8 cellular contexts compared by ENCODE assay signal in genomic region chr17:29111816-29112499, GRCh38.
DNase-seq lines count a peak whose midpoint lies in the region; ATAC-seq, FAIRE-seq and TF ChIP-seq lines count a peak whose summit lies in the region.

No MANE protein-coding gene starts in this region.

- no CpG with 5 or more reads among the region's 20 CpGs for WGBS in H9 (ENCODE audit: extremely low coverage, insufficient read length, low lambda C conversion rate)

- no peak overlapping the region for H3T11ph ChIP-seq in H9 (ENCODE audit: low read length)

- CTCF ChIA-PET in endothelial cell of umbilical vein (lab: Charles Lee), result interaction anchor here (0.5 to 15.8 kb wide), 40 partner anchors 9 to 401 kb away, joined by 3 to 1079 read pairs (median 4); partner anchors contain the start of genes PHF12, PROCA1 and TLCD1

- DNase-seq in AG20443 (ENCODE audit: low spot score) (peak; percentile 87), H9 (peak; percentile 83), NCI-H774 (lab: John Stamatoyannopoulos, UW) (peak; percentile 43), endothelial cell of umbilical vein (ENCODE audit: low read depth, low spot score) (peak; percentile 62), naive B cell (peak; percentile 37)
- peak; percentile 74 for DNase-seq in activated CD8-positive, alpha-beta memory T cell treated with anti-CD3 and anti-CD28 coated beads, Interleukin-2, amount 50 U/mL, for 4 hours
- DNase-seq in stimulated activated naive B cell treated with anti-CD40 and anti-IgM and Interleukin-4, amounts not matched to agents 10 μg/mL and 1 μg/mL and 100 μg/mL, for 72 hours, result peak; percentile 48

- H3K27ac Mint-ChIP-seq in H9, result no peak overlapping the region
- H3K27ac Mint-ChIP-seq in naive B cell, result peak overlapping the region in 1 of 6 donors; percentile 57
- no peak overlapping the region for H3K27ac Mint-ChIP-seq in stimulated activated naive B cell treated with anti-CD40 and anti-IgM and Interleukin-4, amounts not matched to agents 10 μg/mL and 1 μg/mL and 100 μg/mL, for 72 hours

- H3K9me3 ChIP-seq in H9 (ENCODE audit: control insufficient read depth, low read depth, low read length) (no peaks in the 10 kb centered on the region), endothelial cell of umbilical vein (replicated peaks; ENCODE audit: control insufficient read depth, insufficient read depth, low read length) (no peaks in the 10 kb centered on the region)

- FAIRE-seq in endothelial cell of umbilical vein (lab: Jason Lieb, UNC), result peak; percentile 90

- H3K27me3 ChIP-seq in H9 (ENCODE audit: insufficient read depth, low read length) (no peaks in the 10 kb centered on the region), endothelial cell of umbilical vein (ENCODE audit: control insufficient read depth in 2 of 2, insufficient read depth in 2 of 2, low read length in 2 of 2) (no peaks in the 10 kb centered on the region)

- no peaks in the 10 kb centered on the region for H3K9me1 ChIP-seq in endothelial cell of umbilical vein (replicated peaks; ENCODE audit: control insufficient read depth, extremely low read depth, insufficient read depth, low read length)

- peaks cover 0 to 6% of the 10 kb centered on the region in 2 experiments for H3K36me3 ChIP-seq in endothelial cell of umbilical vein (ENCODE audit: control insufficient read depth in 2 of 2, extremely low read depth in 1 of 2, insufficient read depth in 2 of 2, low read length in 2 of 2)

- H3K9ac ChIP-seq in H9 (ENCODE audit: extremely low read depth, insufficient read length, low read length), result no peak overlapping the region
- H3K9ac ChIP-seq in endothelial cell of umbilical vein (replicated peaks; ENCODE audit: extremely low read depth, insufficient read depth, low read length), result no peak overlapping the region

- no peak overlapping the region for H2BK120ac ChIP-seq in H9 (ENCODE audit: low read depth, low read length, poor library complexity, severe bottlenecking)

- H3K27ac ChIP-seq in H9 (ENCODE audit: insufficient read length, low read depth, low read length) (no peak overlapping the region), endothelial cell of umbilical vein (ENCODE audit: insufficient read depth, low read depth, low read length) (no peak overlapping the region)

- H2BK20ac ChIP-seq in H9 (ENCODE audit: low read depth, low read length, poor library complexity, severe bottlenecking), result no peak overlapping the region

- H3K79me1 ChIP-seq in H9 (ENCODE audit: insufficient read depth, low read depth, low read length, poor library complexity, severe bottlenecking), result no peaks in the 10 kb centered on the region

- no peak overlapping the region for H3K4me3 ChIP-seq in endothelial cell of umbilical vein (replicated peaks in 1 of 3; ENCODE audit: insufficient read depth in 1 of 3, low read depth in 1 of 3, low read length in 3 of 3)

- H3K4me1 ChIP-seq in H9 (ENCODE audit: insufficient read depth, low read length) (no peaks in the 10 kb centered on the region; the same call in 1 of the 2 replicates), endothelial cell of umbilical vein (ENCODE audit: control insufficient read depth, extremely low read depth, insufficient read depth, low read length) (peaks cover 3% of the 10 kb centered on the region)

- H3K27me3 Mint-ChIP-seq in H9 (ENCODE audit: low read depth) (no peaks in the 10 kb centered on the region; the same call in 1 of the 2 replicates), naive B cell (no peaks in the 10 kb centered on the region)
- H3K27me3 Mint-ChIP-seq in stimulated activated naive B cell treated with anti-CD40 and anti-IgM and Interleukin-4, amounts not matched to agents 10 μg/mL and 1 μg/mL and 100 μg/mL, for 72 hours, result no peaks in the 10 kb centered on the region

- no peak overlapping the region for H2AK5ac ChIP-seq in H9 (ENCODE audit: insufficient read length, low read length)

- H3K4ac ChIP-seq in H9 (ENCODE audit: low read depth, low read length), result no peak overlapping the region

- no peak for TF ChIP-seq POLR2A in endothelial cell of umbilical vein (IDR thresholded peaks at IDR 0.05; ENCODE audit: low read depth, low read length)

- H3K4me3 Mint-ChIP-seq in H9 (no peak overlapping the region), naive B cell (no peak overlapping the region)
- no peak overlapping the region for H3K4me3 Mint-ChIP-seq in stimulated activated naive B cell treated with anti-CD40 and anti-IgM and Interleukin-4, amounts not matched to agents 10 μg/mL and 1 μg/mL and 100 μg/mL, for 72 hours

- no peak overlapping the region for H2BK12ac ChIP-seq in H9 (ENCODE audit: insufficient read length, low read depth, low read length)

- no peak overlapping the region for H4K5ac ChIP-seq in H9 (ENCODE audit: insufficient read length, low read depth, low read length)

- POLR2A ChIA-PET in endothelial cell of umbilical vein (lab: Charles Lee), result interaction anchor here (0.6 to 1.7 kb wide), 2 partner anchors 146 to 380 kb away, joined by 3 to 7 read pairs; no protein-coding TSS in a partner anchor

- H2BK5ac ChIP-seq in H9 (ENCODE audit: insufficient read length, low read length), result no peak overlapping the region

- no peak overlapping the region for H3K56ac ChIP-seq in H9 (ENCODE audit: insufficient read length, low read depth, low read length)

- peak; percentile 63 to 71 for ATAC-seq in naive B cell (ENCODE audit: low read depth in 2 of 2)
- ATAC-seq in stimulated activated naive B cell treated with anti-CD40 and anti-IgM and Interleukin-4, amounts not matched to agents 10 μg/mL and 1 μg/mL and 100 μg/mL, for 72 hours (replicated peaks), result peak; percentile 81
- no peak for ATAC-seq in GM19467 (IDR thresholded peaks at IDR 0.05; ENCODE audit: unreplicated experiment)

- TF ChIP-seq CTCF in H9 (conservative IDR thresholded peaks at IDR 0.05) (peak; percentile 97), endothelial cell of umbilical vein (IDR thresholded peaks at IDR 0.05; ENCODE audit: extremely low read depth in 1 of 2, insufficient read depth in 1 of 2, low read depth in 1 of 2, low read length in 2 of 2) (peak; percentile 85 to 98)

- H2AFZ ChIP-seq in H9 (ENCODE audit: low read length) (no peak overlapping the region), endothelial cell of umbilical vein (ENCODE audit: low read depth, low read length) (no peak overlapping the region)

- intact Hi-C loops in endothelial cell of umbilical vein (cut with micrococcal nuclease), result loop anchor here (1.0 to 2.0 kb wide), 2 partner anchors 69 to 147 kb away; partner anchors contain the start of gene PIPOX

- no peaks in the 10 kb centered on the region for H4K20me1 ChIP-seq in H9 (ENCODE audit: control insufficient read depth, insufficient read depth, insufficient read length)
- H4K20me1 ChIP-seq in endothelial cell of umbilical vein (replicated peaks; ENCODE audit: control insufficient read depth, extremely low read depth, insufficient read depth, low read length), result no peaks in the 10 kb centered on the region

- H3K4me2 ChIP-seq in H9 (ENCODE audit: insufficient read depth, insufficient read length, low read length) (no peak overlapping the region), endothelial cell of umbilical vein (ENCODE audit: insufficient read depth, low read length) (no peak overlapping the region)

- H4K91ac ChIP-seq in H9 (ENCODE audit: insufficient read length, low read depth, low read length), result no peak overlapping the region

- H3K23ac ChIP-seq in H9 (ENCODE audit: insufficient read length, low read depth, low read length), result no peak overlapping the region

- H3K79me2 ChIP-seq in H9 (ENCODE audit: insufficient read depth, low read length) (no peaks in the 10 kb centered on the region), endothelial cell of umbilical vein (ENCODE audit: control insufficient read depth, insufficient read depth, low read length) (no peaks in the 10 kb centered on the region)

- no TSS peak for BruUV-seq in endothelial cell of umbilical vein (replicated peaks; lab: Mats Ljungman, UMichigan)

- H3K4me1 Mint-ChIP-seq in H9 (peaks cover 19 to 32% of the 10 kb centered on the region in 2 experiments), naive B cell (peaks cover 2 to 12% (median 10%) of the 10 kb centered on the region in 3 donors)
- H3K4me1 Mint-ChIP-seq in stimulated activated naive B cell treated with anti-CD40 and anti-IgM and Interleukin-4, amounts not matched to agents 10 μg/mL and 1 μg/mL and 100 μg/mL, for 72 hours, result peaks cover 13 to 23% of the 10 kb centered on the region in 2 donors

- H3K36me3 Mint-ChIP-seq in H9 (ENCODE audit: insufficient read depth in 1 of 3, low read depth in 3 of 3), result peaks cover 0 to 28% (median 9%) of the 10 kb centered on the region in 3 experiments; a peak in 6 of 7 replicates
- H3K36me3 Mint-ChIP-seq in naive B cell, result peaks cover 0 to 25% of the 10 kb centered on the region in 2 donors
- peaks cover 43 to 60% of the 10 kb centered on the region in 2 donors for H3K36me3 Mint-ChIP-seq in stimulated activated naive B cell treated with anti-CD40 and anti-IgM and Interleukin-4, amounts not matched to agents 10 μg/mL and 1 μg/mL and 100 μg/mL, for 72 hours

- no peak overlapping the region for H2BK15ac ChIP-seq in H9 (ENCODE audit: low read depth, low read length)

- no peak overlapping the region for H3K18ac ChIP-seq in H9 (ENCODE audit: insufficient read length, low read depth, low read length)

- dilution Hi-C loops in endothelial cell of umbilical vein (cut with MboI; ENCODE audit: extremely low pct_ligation_motif_present, low sequenced_read_pairs), result no loop called here

- no peaks in the 10 kb centered on the region for H3K23me2 ChIP-seq in H9 (ENCODE audit: insufficient read length, low read depth, low read length, poor library complexity, severe bottlenecking)

- no peak overlapping the region for H3K14ac ChIP-seq in H9 (ENCODE audit: insufficient read depth, low read length)

- H4K8ac ChIP-seq in H9 (replicated peaks; ENCODE audit: insufficient read length, low read depth, low read length), result no peak overlapping the region

- H3K9me3 Mint-ChIP-seq in H9 (no peaks in the 10 kb centered on the region; a peak in 2 of 5 replicates), naive B cell (no peaks in the 10 kb centered on the region)
- no peaks in the 10 kb centered on the region for H3K9me3 Mint-ChIP-seq in stimulated activated naive B cell treated with anti-CD40 and anti-IgM and Interleukin-4, amounts not matched to agents 10 μg/mL and 1 μg/mL and 100 μg/mL, for 72 hours

TF ChIP-seq in endothelial cell of umbilical vein, 7 proteins besides CTCF, POLR2A, EP300 and RAD21:
- TF ChIP-seq MYC (IDR thresholded peaks at IDR 0.05; ENCODE audit: low read depth, low read length) (peak; percentile 78), FOS (IDR thresholded peaks at IDR 0.05; ENCODE audit: borderline replicate concordance, insufficient read depth, low read length) (no peak), MAX (IDR thresholded peaks at IDR 0.05; ENCODE audit: insufficient read depth, insufficient read length) (peak; percentile 85), EZH2 (IDR thresholded peaks at IDR 0.05; ENCODE audit: borderline replicate concordance, low read depth, low read length, severe bottlenecking) (no peak)

Comparison
In these comparisons a context has a peak if more than half of its experiments do, and no peak if none do; other contexts are left out.
1. DNase-seq: peak in every context shown above with its lines; median percentile 87 in AG20443; 83 in H9; 74 in activated CD8-positive, alpha-beta memory T cell treated with anti-CD3 and anti-CD28 coated beads, Interleukin-2, amount 50 U/mL, for 4 hours; 62 in endothelial cell of umbilical vein; 48 in stimulated activated naive B cell treated with anti-CD40 and anti-IgM and Interleukin-4, amounts not matched to agents 10 μg/mL and 1 μg/mL and 100 μg/mL, for 72 hours; 43 in NCI-H774; 37 in naive B cell.